8 cellular contexts compared by ENCODE assay signal in genomic region chr13:77026783-77027621, GRCh38. TPM values are rescaled to one million over a fixed set of nuclear protein-coding genes. Genes with fewer than 3 reads are reported as not detected.
DNase-seq lines count a peak whose midpoint lies in the region; ATAC-seq and TF ChIP-seq lines count a peak whose summit lies in the region.

A gene with protein sequence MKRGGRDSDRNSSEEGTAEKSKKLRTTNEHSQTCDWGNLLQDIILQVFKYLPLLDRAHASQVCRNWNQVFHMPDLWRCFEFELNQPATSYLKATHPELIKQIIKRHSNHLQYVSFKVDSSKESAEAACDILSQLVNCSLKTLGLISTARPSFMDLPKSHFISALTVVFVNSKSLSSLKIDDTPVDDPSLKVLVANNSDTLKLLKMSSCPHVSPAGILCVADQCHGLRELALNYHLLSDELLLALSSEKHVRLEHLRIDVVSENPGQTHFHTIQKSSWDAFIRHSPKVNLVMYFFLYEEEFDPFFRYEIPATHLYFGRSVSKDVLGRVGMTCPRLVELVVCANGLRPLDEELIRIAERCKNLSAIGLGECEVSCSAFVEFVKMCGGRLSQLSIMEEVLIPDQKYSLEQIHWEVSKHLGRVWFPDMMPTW (minus strand): TSS chr13:77027159. CDS start chr13:77021860, 5,299 bp downstream.

- DNase-seq in EL, result peak; percentile 93
- peak; percentile 61 for DNase-seq in GOT3 (lab: John Stamatoyannopoulos, UW)
- peak; percentile 89 for DNase-seq in LHCN-M2 (ENCODE audit: low read depth)
- DNase-seq in SHP77 (lab: John Stamatoyannopoulos, UW), result peak; percentile 62 to 67
- peak; percentile 83 for DNase-seq in activated effector memory CD4-positive, alpha-beta T cell treated with Interleukin-2 at 50 U/mL for 16 hours
- DNase-seq in fibroblast of pulmonary artery (ENCODE audit: low read depth), result peak; percentile 94
- peak; percentile 80 for DNase-seq in stimulated activated naive CD8-positive, alpha-beta T cell treated with anti-CD3 and anti-CD28 coated beads, Interleukin-15, Interleukin-2, amounts not matched to agents 100 U/mL and 50 U/mL, for 24 hours

- H3K36me3 Mint-ChIP-seq in nephron (ENCODE audit: low read depth), result peaks cover 13% of the 10 kb centered on the region

- peak within 1 kb of the TSS; percentile 66 for H3K4me3 ChIP-seq in fibroblast of pulmonary artery (replicated peaks; ENCODE audit: low read depth, low read length)

- no peaks in the 10 kb centered on the region for H3K27me3 Mint-ChIP-seq in nephron (ENCODE audit: low read depth)

- peaks cover 4% of the 10 kb centered on the region for H3K9me3 Mint-ChIP-seq in nephron

- H3K27ac Mint-ChIP-seq in nephron, result peak within 1 kb of the TSS; percentile 92 to 97 (median 96)

- TF ChIP-seq CTCF in fibroblast of pulmonary artery (IDR thresholded peaks at IDR 0.05; ENCODE audit: low read length, missing control alignments), result no peak
- no peak for TF ChIP-seq CTCF in nephron (IDR thresholded peaks at IDR 0.05; ENCODE audit: unreplicated experiment in 3 of 3)

- ATAC-seq in stimulated activated naive CD8-positive, alpha-beta T cell treated with anti-CD3 and anti-CD28 coated beads, Interleukin-15, Interleukin-2, amounts not matched to agents 100 U/mL and 50 U/mL, for 24 hours, result peak; percentile 72

- peaks cover 52% of the 10 kb centered on the region for H3K4me1 Mint-ChIP-seq in nephron

- peak within 1 kb of the TSS; percentile 96 to 97 (median 96) for H3K4me3 Mint-ChIP-seq in nephron

RNA-seq across cellular contexts. Expression of the gene that starts here (rescaled TPM):
- 39.1 and 44.1 TPM in 2 replicates for total RNA-seq in LHCN-M2 (2014; rRNA removed)
- polyA plus RNA-seq in LHCN-M2 (2012), result 10.1 TPM

Comparison
In these comparisons a context has a peak if more than half of its experiments do, and no peak if none do; other contexts are left out.
1. Peak in every context shown above with its lines: DNase-seq, ATAC-seq and H3K4me3 ChIP-seq.